Comparison of ENCODE assay signal across 8 cellular contexts in the genomic region with DNA sequence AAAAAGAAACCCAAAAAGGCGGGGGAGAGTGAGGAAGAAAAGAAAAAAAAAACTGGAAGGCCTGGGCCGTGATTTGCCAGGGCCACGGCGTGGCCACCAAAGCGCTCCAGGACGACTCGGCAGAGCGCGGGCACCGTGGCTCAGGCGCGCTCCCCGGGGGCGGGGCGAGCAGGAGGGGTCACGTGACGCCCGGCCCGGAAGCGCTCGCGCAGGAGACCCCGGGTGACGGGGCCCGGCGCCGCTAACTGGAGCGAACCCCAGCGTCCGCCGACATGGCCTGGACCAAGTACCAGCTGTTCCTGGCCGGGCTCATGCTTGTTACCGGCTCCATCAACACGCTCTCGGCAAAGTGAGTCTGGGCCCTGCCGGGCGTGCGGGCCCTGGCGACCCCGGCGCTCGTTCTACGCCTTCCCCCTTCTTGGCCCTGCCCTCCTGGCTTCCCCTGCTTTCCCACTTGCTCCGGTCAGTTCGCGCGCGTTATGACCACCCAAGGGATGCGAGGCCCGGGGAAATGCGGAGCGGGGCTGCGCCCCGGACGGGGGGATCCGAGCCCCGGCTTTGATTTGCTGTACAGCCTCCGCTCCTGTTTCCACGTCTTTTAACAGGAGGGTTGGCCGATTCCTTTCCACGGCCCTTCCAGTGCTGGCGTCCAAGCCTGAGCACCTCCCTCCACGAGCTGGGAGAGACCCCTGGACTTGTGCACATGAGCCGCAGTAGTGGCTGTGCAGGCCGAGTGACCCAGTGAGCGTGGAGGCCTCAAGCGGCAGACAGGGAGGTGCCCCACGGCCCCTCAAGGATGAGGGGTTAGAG. TPM values are rescaled to one million over a fixed set of nuclear protein-coding genes. Genes with fewer than 3 reads are reported as not detected.
DNase-seq lines count a peak whose midpoint lies in the region; ATAC-seq and TF ChIP-seq lines count a peak whose summit lies in the region.

A gene with protein sequence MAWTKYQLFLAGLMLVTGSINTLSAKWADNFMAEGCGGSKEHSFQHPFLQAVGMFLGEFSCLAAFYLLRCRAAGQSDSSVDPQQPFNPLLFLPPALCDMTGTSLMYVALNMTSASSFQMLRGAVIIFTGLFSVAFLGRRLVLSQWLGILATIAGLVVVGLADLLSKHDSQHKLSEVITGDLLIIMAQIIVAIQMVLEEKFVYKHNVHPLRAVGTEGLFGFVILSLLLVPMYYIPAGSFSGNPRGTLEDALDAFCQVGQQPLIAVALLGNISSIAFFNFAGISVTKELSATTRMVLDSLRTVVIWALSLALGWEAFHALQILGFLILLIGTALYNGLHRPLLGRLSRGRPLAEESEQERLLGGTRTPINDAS (plus strand): TSS at position 207 of the 810 bp plus-strand sequence. CDS start 66 bp downstream, at position 273.

- intact Hi-C loops in lower lobe of right lung (cut with DNase I) = no loop called here

- H3K27ac ChIP-seq in ectodermal cell (ENCODE audit: insufficient read depth, low read depth, low read length, poor library complexity, severe bottlenecking) (no peak within 1 kb of the TSS), lower lobe of right lung (peak within 1 kb of the TSS; percentile 93)

- ATAC-seq in GM18909 (IDR thresholded peaks at IDR 0.05; ENCODE audit: poor library complexity, unreplicated experiment) = peak; percentile 89
- ATAC-seq in HG03175 (IDR thresholded peaks at IDR 0.05; ENCODE audit: unreplicated experiment) = peak; percentile 86
- peak; percentile 94 for ATAC-seq in activated CD8-positive, alpha-beta T cell treated with anti-CD3 and anti-CD28 coated beads, Interleukin-2, amount 10 ng/mL, durations not matched to agents 7 days and 5 days
- peak; percentile 96 to 98 for ATAC-seq in lower lobe of right lung

- H3K9me3 ChIP-seq in ectodermal cell (ENCODE audit: control insufficient read depth, low read length) (no peaks in the 10 kb centered on the region), lower lobe of right lung (no peaks in the 10 kb centered on the region)

- H3K4me1 Mint-ChIP-seq in activated CD8-positive, alpha-beta T cell treated with anti-CD3 and anti-CD28 coated beads, Interleukin-2, amount 10 ng/mL, durations not matched to agents 7 days and 5 days (ENCODE audit: low read depth) = peaks cover 45% of the 10 kb centered on the region

- CTCF ChIA-PET in activated CD8-positive, alpha-beta T cell treated with anti-CD3 and anti-CD28 coated beads, Interleukin-2, amount 10 ng/mL, durations not matched to agents 7 days and 5 days (lab: Charles Lee) = no interaction called here

- H3K4me3 ChIP-seq in ectodermal cell (ENCODE audit: insufficient read depth, low read depth, low read length) = peak within 1 kb of the TSS; percentile 64
- peak within 1 kb of the TSS; percentile 94 for H3K4me3 ChIP-seq in lower lobe of right lung

- H3K27me3 Mint-ChIP-seq in activated CD8-positive, alpha-beta T cell treated with anti-CD3 and anti-CD28 coated beads, Interleukin-2, amount 10 ng/mL, durations not matched to agents 7 days and 5 days (ENCODE audit: low read depth) = peaks cover 7% of the 10 kb centered on the region

- H3K36me3 ChIP-seq in ectodermal cell (ENCODE audit: control insufficient read depth, insufficient read depth, low read length) (no peaks in the 10 kb centered on the region), lower lobe of right lung (peaks cover 4% of the 10 kb centered on the region)

- no peaks in the 10 kb centered on the region for H3K9me3 Mint-ChIP-seq in activated CD8-positive, alpha-beta T cell treated with anti-CD3 and anti-CD28 coated beads, Interleukin-2, amount 10 ng/mL, durations not matched to agents 7 days and 5 days (ENCODE audit: insufficient read depth)

- H3K36me3 Mint-ChIP-seq in activated CD8-positive, alpha-beta T cell treated with anti-CD3 and anti-CD28 coated beads, Interleukin-2, amount 10 ng/mL, durations not matched to agents 7 days and 5 days (ENCODE audit: low read depth) = peaks cover 8% of the 10 kb centered on the region

- 4% methylated on average over 68 of the region's 68 CpGs for WGBS in ectodermal cell, 2 experiments

- peak within 1 kb of the TSS; percentile 86 for H3K27ac Mint-ChIP-seq in activated CD8-positive, alpha-beta T cell treated with anti-CD3 and anti-CD28 coated beads, Interleukin-2, amount 10 ng/mL, durations not matched to agents 7 days and 5 days

- POLR2A ChIA-PET in activated CD8-positive, alpha-beta T cell treated with anti-CD3 and anti-CD28 coated beads, Interleukin-2, amount 10 ng/mL, durations not matched to agents 7 days and 5 days (lab: Charles Lee) = interaction anchor here (0.6 to 2.1 kb wide), 3 partner anchors 8 to 286 kb away, joined by 3 to 7 read pairs (median 7); a partner anchor contains a TSS

- no peaks in the 10 kb centered on the region for H3K27me3 ChIP-seq in ectodermal cell (ENCODE audit: control insufficient read depth, insufficient read depth, low read length, poor library complexity, severe bottlenecking)
- H3K27me3 ChIP-seq in lower lobe of right lung (ENCODE audit: low read depth) = no peaks in the 10 kb centered on the region

- TF ChIP-seq CTCF in AG09319 (IDR thresholded peaks at IDR 0.05; ENCODE audit: low read depth, low read length) (no peak), lower lobe of right lung (IDR thresholded peaks at IDR 0.05) (no peak)

- peak within 1 kb of the TSS; percentile 94 for H3K4me3 Mint-ChIP-seq in activated CD8-positive, alpha-beta T cell treated with anti-CD3 and anti-CD28 coated beads, Interleukin-2, amount 10 ng/mL, durations not matched to agents 7 days and 5 days

- H3K4me1 ChIP-seq in ectodermal cell (ENCODE audit: control insufficient read depth, insufficient read depth, low read length) (peaks cover 22% of the 10 kb centered on the region), lower lobe of right lung (peaks cover 43% of the 10 kb centered on the region)

- DNase-seq in AG09319 (ENCODE audit: extremely low read depth, low read depth) = peak; percentile 52
- peak; percentile 54 for DNase-seq in NCI-H510A treated with DMSO at 0.1 percent for 48 hours (lab: John Stamatoyannopoulos, UW)
- DNase-seq in activated CD8-positive, alpha-beta T cell treated with anti-CD3 and anti-CD28 coated beads, Interleukin-2, amount 10 ng/mL, durations not matched to agents 7 days and 5 days = peak; percentile 85
- DNase-seq in lower lobe of right lung = peak; percentile 91
- DNase-seq in stimulated activated CD4-positive, alpha-beta T cell treated with anti-CD3 and anti-CD28 coated beads, TNF-alpha, amount 100 ng/mL, for 1 hour (ENCODE audit: low read depth in 3 of 3, low spot score in 1 of 3) = peak; percentile 48 to 72 (median 63)

RNA-seq across cellular contexts. Expression of the gene that starts here (rescaled TPM):
- 10 to 100 TPM; 21.0 to 21.1 TPM for total RNA-seq in activated CD8-positive, alpha-beta T cell treated with anti-CD3 and anti-CD28 coated beads, Interleukin-2, amount 10 ng/mL, durations not matched to agents 7 days and 5 days
- polyA plus RNA-seq in ectodermal cell (2013, experiment 1 of 4) = 19.2 TPM
- 22.6 TPM for polyA plus RNA-seq in ectodermal cell (2013, experiment 2 of 4)
- 12.0 TPM for polyA plus RNA-seq in ectodermal cell (2013, experiment 3 of 4)
- polyA plus RNA-seq in ectodermal cell (2013, experiment 4 of 4) = 12.4 TPM
- 49.3 TPM for total RNA-seq in lower lobe of right lung
